33 cellular contexts compared by ENCODE assay signal in genomic region chr2:115887209-115887776, GRCh38.
"Had no signal": no experiment of that assay in that cellular context is flagged by ENCODE, and none has a peak within 500 bp of the region (broad histone marks: within the 10 kb centered on the region; RNA-seq: fewer than 3 reads in every experiment).

No MANE protein-coding gene starts in this region.

- H3K4me1 ChIP-seq: adrenal gland, ascending aorta, body of pancreas, breast epithelium had no signal

- ATAC-seq: activated naive CD4-positive, alpha-beta T cell treated with anti-CD3 and anti-CD28 coated beads, Interleukin-2, amount 50 U/mL, for 72 hours; activated naive CD8-positive, alpha-beta T cell treated with anti-CD3 and anti-CD28 coated beads, Interleukin-2, amount 50 U/mL, for 24 hours; activated T-cell treated with anti-CD3 and anti-CD28 coated beads, Interleukin-2, amount 50 U/mL, for 4 hours; activated T-cell treated with anti-CD3 and anti-CD28 coated beads, Interleukin-2, amount 50 U/mL, for 72 hours; activated T-helper 17 cell treated with anti-CD3 and anti-CD28 coated beads, Interleukin-2, amount 50 U/mL, for 72 hours; body of pancreas had no signal

- H3K27me3 ChIP-seq: adrenal gland, ascending aorta, body of pancreas, brain microvascular endothelial cell, breast epithelium, cardiac muscle cell had no signal

- H3K27ac ChIP-seq: adrenal gland, ascending aorta, body of pancreas, brain microvascular endothelial cell, breast epithelium, cardiac muscle cell had no signal

- H3K36me3 ChIP-seq: adrenal gland, ascending aorta, brain microvascular endothelial cell, breast epithelium, cardiac muscle cell had no signal

- H3K9me3 ChIP-seq: adrenal gland, body of pancreas had no signal

- DNase-seq: activated effector memory CD4-positive, alpha-beta T cell treated with anti-CD3 and anti-CD28 coated beads, Interleukin-2, amount 50 U/mL, for 16 hours; activated effector memory CD4-positive, alpha-beta T cell treated with Interleukin-2 at 50 U/mL for 16 hours; activated gamma-delta T cell; activated gamma-delta T cell treated with Interleukin-2 at 50 U/mL for 16 hours; activated naive CD4-positive, alpha-beta T cell; activated naive CD4-positive, alpha-beta T cell treated with anti-CD3 and anti-CD28 coated beads for 36 hours; activated naive CD4-positive, alpha-beta T cell treated with anti-CD3 and anti-CD28 coated beads, Interleukin-2, amount 10 ng/mL, durations not matched to agents 7 days and 5 days; activated naive CD4-positive, alpha-beta T cell treated with anti-CD3 and anti-CD28 coated beads, Interleukin-2, amount 50 U/mL, for 16 hours; activated naive CD4-positive, alpha-beta T cell treated with Interleukin-2 at 50 U/mL for 16 hours; activated naive CD8-positive, alpha-beta T cell treated with anti-CD3 and anti-CD28 coated beads for 36 hours; activated naive CD8-positive, alpha-beta T cell treated with anti-CD3 and anti-CD28 coated beads, Interleukin-2, amount 10 ng/mL, durations not matched to agents 7 days and 5 days; activated naive CD8-positive, alpha-beta T cell treated with anti-CD3 and anti-CD28 coated beads, Interleukin-2, amount 50 U/mL, for 24 hours; activated T-cell treated with anti-CD3 and anti-CD28 coated beads, Interleukin-2, amount 50 U/mL, for 24 hours; activated T-cell treated with anti-CD3 and anti-CD28 coated beads, Interleukin-2, amount 50 U/mL, for 4 hours; activated T-cell treated with anti-CD3 and anti-CD28 coated beads, Interleukin-2, amount 50 U/mL, for 48 hours; activated T-cell treated with anti-CD3 and anti-CD28 coated beads, Interleukin-2, amount 50 U/mL, for 72 hours; adrenal gland; amniotic stem cell; amygdala; anterior cingulate cortex; aorta; body of pancreas; brain microvascular endothelial cell; caudate nucleus; central memory CD4-positive, alpha-beta T cell; cerebellar nuclear complex had no signal

- H3K4me3 ChIP-seq: adrenal gland, ascending aorta, body of pancreas, breast epithelium, cardiac muscle cell had no signal

- FAIRE-seq: astrocyte, bronchial epithelial cell had no signal
